10 cellular contexts compared by ENCODE assay signal in genomic region chr11:32213223-32213622, GRCh38.
DNase-seq lines count a peak whose midpoint lies in the region; ATAC-seq and FAIRE-seq lines count a peak whose summit lies in the region.
"Had no signal": no experiment of that assay in that cellular context is flagged by ENCODE, and none has a peak within 500 bp of the region (broad histone marks: within the 10 kb centered on the region; RNA-seq: fewer than 3 reads in every experiment).

No MANE protein-coding gene starts in this region.

- no peaks in the 10 kb centered on the region for H3K9me3 Mint-ChIP-seq in activated naive CD4-positive, alpha-beta T cell treated with anti-CD3 and anti-CD28 coated beads, Interleukin-2, amount 50 U/mL, for 72 hours

- no peak overlapping the region for H3K27ac Mint-ChIP-seq in activated naive CD4-positive, alpha-beta T cell treated with anti-CD3 and anti-CD28 coated beads, Interleukin-2, amount 50 U/mL, for 72 hours
- H3K27ac Mint-ChIP-seq: CD4-positive, alpha-beta memory T cell had no signal

- ATAC-seq in activated naive CD4-positive, alpha-beta T cell treated with anti-CD3 and anti-CD28 coated beads, Interleukin-2, amount 50 U/mL, for 72 hours: peak; percentile 96 to 99
- peak; percentile 99 for ATAC-seq in stimulated activated naive CD8-positive, alpha-beta T cell treated with anti-CD3 and anti-CD28 coated beads, Interleukin-15, Interleukin-2, amounts not matched to agents 100 U/mL and 50 U/mL, for 24 hours
- ATAC-seq in GM19035 (IDR thresholded peaks at IDR 0.05; ENCODE audit: unreplicated experiment): no peak

- H3K36me3 Mint-ChIP-seq in activated naive CD4-positive, alpha-beta T cell treated with anti-CD3 and anti-CD28 coated beads, Interleukin-2, amount 50 U/mL, for 72 hours: no peaks in the 10 kb centered on the region
- H3K36me3 Mint-ChIP-seq: CD4-positive, alpha-beta memory T cell had no signal

- FAIRE-seq in RCC 7860 (lab: Jason Lieb, UNC): peak; percentile 89

- peak in 1 of 2 donors; percentile 12 for DNase-seq in activated naive CD4-positive, alpha-beta T cell treated with anti-CD3 and anti-CD28 coated beads, Interleukin-2, amount 50 U/mL, for 72 hours (ENCODE audit: low spot score in 2 of 2)
- no peak for DNase-seq in activated naive CD4-positive, alpha-beta T cell (lab: John Stamatoyannopoulos, UW)
- DNase-seq in RCC 7860 (ENCODE audit: low spot score): peak; percentile 93
- DNase-seq in fibroblast of peridontal ligament (ENCODE audit: extremely low read depth): peak; percentile 80
- peak; percentile 32 for DNase-seq in stimulated activated naive CD8-positive, alpha-beta T cell treated with anti-CD3 and anti-CD28 coated beads, Interleukin-15, Interleukin-2, amounts not matched to agents 100 U/mL and 50 U/mL, for 24 hours
- no peak for DNase-seq in NCI-H146 (lab: John Stamatoyannopoulos, UW)
- no peak for DNase-seq in SIG-M5 treated with dmso at 0.1 percent for 504 hours (lab: John Stamatoyannopoulos, UW; ENCODE audit: unreplicated experiment)
- DNase-seq: CD4-positive, alpha-beta memory T cell; dermis blood vessel endothelial cell had no signal

Comparison
In these comparisons a context has a peak if more than half of its experiments do, and no peak if none do; other contexts are left out.
1. DNase-seq: peak in RCC 7860 (single experiment), fibroblast of peridontal ligament (single experiment) and stimulated activated naive CD8-positive, alpha-beta T cell treated with anti-CD3 and anti-CD28 coated beads, Interleukin-15, Interleukin-2, amounts not matched to agents 100 U/mL and 50 U/mL, for 24 hours (single experiment); none in activated naive CD4-positive, alpha-beta T cell (0 of 4), NCI-H146 (single experiment) and SIG-M5 treated with dmso at 0.1 percent for 504 hours (single experiment).